In genomic region chr7:155546449-155546848, GRCh38 we compare ENCODE assay signal across 9 cellular contexts. TPM values are rescaled to one million over a fixed set of nuclear protein-coding genes. Genes with fewer than 3 reads are reported as not detected.
"Had no signal": no experiment of that assay in that cellular context is flagged by ENCODE, and none has a peak within 500 bp of the region (broad histone marks: within the 10 kb centered on the region; RNA-seq: fewer than 3 reads in every experiment).

CNPY1 (minus strand) TSS chr7:155546559; CDS start chr7:155545929, 630 bp downstream.

RNA-seq across cellular contexts. Expression of gene CNPY1, which starts in this region (rescaled TPM):
- total RNA-seq: HepG2, HT1080, K562, M059J, OCI-LY7, PC-3, Right ventricle myocardium inferior, SJCRH30 had no signal
- polyA plus RNA-seq: HepG2, IgD-negative memory B cell, K562 had no signal
